12 cellular contexts compared by ENCODE assay signal in genomic region chr16:86619263-86619935, GRCh38. TPM values are rescaled to one million over a fixed set of nuclear protein-coding genes. Genes with fewer than 3 reads are reported as not detected.
A peak's percentile ranks its signal among the peaks of the same experiment; 100 is the strongest.
DNase-seq lines count a peak whose midpoint lies in the region; ATAC-seq lines count a peak whose summit lies in the region.
"Had no signal": no experiment of that assay in that cellular context is flagged by ENCODE, and none has a peak within 500 bp of the region (broad histone marks: within the 10 kb centered on the region; RNA-seq: fewer than 3 reads in every experiment).

No MANE protein-coding gene starts in this region.

- intact Hi-C loops in sciatic nerve (cut with DNase I), result no loop called here

- ATAC-seq in esophagus mucosa (peak; percentile 26), sciatic nerve (peak; percentile 93), HG02610 (IDR thresholded peaks at IDR 0.05; ENCODE audit: unreplicated experiment) (no peak)
- ATAC-seq: stimulated activated naive CD8-positive, alpha-beta T cell treated with anti-CD3 and anti-CD28 coated beads, Interleukin-15, Interleukin-2, amounts not matched to agents 100 U/mL and 50 U/mL, for 24 hours had no signal

- no peaks in the 10 kb centered on the region for H3K9me3 ChIP-seq in MG63
- H3K9me3 ChIP-seq: neutrophil had no signal

- no peaks in the 10 kb centered on the region for H3K36me3 ChIP-seq in MG63
- H3K36me3 ChIP-seq: neutrophil had no signal

- DNase-seq in DMS153 (lab: John Stamatoyannopoulos, UW) (peak; percentile 63), MG63 (peak; percentile 85), sciatic nerve (ENCODE audit: low spot score) (no peak), NCI-H526 treated with DMSO at 0.1 percent for 48 hours (lab: John Stamatoyannopoulos, UW) (no peak)
- no peak for DNase-seq in stimulated activated CD4-positive, alpha-beta T cell treated with anti-CD3 and anti-CD28 coated beads, Interleukin-4, amount 100 ng/mL, for 1 hour
- DNase-seq: activated CD8-positive, alpha-beta memory T cell treated with anti-CD3 and anti-CD28 coated beads, Interleukin-2, amount 50 U/mL, for 4 hours; NCI-H1930; stimulated activated CD4-positive, alpha-beta T cell treated with anti-CD3 and anti-CD28 coated beads, Interleukin-4, amount 100 ng/mL, for 4 hours; stimulated activated naive CD8-positive, alpha-beta T cell treated with anti-CD3 and anti-CD28 coated beads, Interleukin-15, Interleukin-2, amounts not matched to agents 100 U/mL and 50 U/mL, for 24 hours had no signal

- H3K27me3 ChIP-seq in MG63, result no peaks in the 10 kb centered on the region
- H3K27me3 ChIP-seq: neutrophil had no signal

- H3K4me3 ChIP-seq in MG63, result peak overlapping the region; percentile 20

RNA-seq across cellular contexts. Expression of gene FOXL1, which starts 41.0 kb away (rescaled TPM):
- total RNA-seq in MG63 (2014; rRNA removed; shearing (Covaris generic); ENCODE audit: low replicate concordance), result not detected in 2 replicates
- total RNA-seq in esophagus mucosa (0.08 TPM), sciatic nerve (7.5 TPM)

RNA-seq across cellular contexts. Expression of gene FOXC2, which starts 52.8 kb away (rescaled TPM):
- 4.6 and 7.1 TPM in 2 replicates for total RNA-seq in MG63 (2014; rRNA removed; shearing (Covaris generic); ENCODE audit: low replicate concordance)
- total RNA-seq in esophagus mucosa (0.28 TPM), sciatic nerve (20.0 TPM)

Comparison
In these comparisons a context has a peak if more than half of its experiments do, and no peak if none do; other contexts are left out.
1. DNase-seq: peak in DMS153 (single experiment) and MG63 (single experiment); none in sciatic nerve (single experiment), NCI-H526 treated with DMSO at 0.1 percent for 48 hours (single experiment) and stimulated activated CD4-positive, alpha-beta T cell treated with anti-CD3 and anti-CD28 coated beads, Interleukin-4, amount 100 ng/mL, for 1 hour (single experiment).